ENCODE assay signal across 8 cellular contexts in genomic region chr7:69597278-69598076, GRCh38. TPM values are rescaled to one million over a fixed set of nuclear protein-coding genes. Genes with fewer than 3 reads are reported as not detected.
DNase-seq lines count a peak whose midpoint lies in the region; ATAC-seq and FAIRE-seq lines count a peak whose summit lies in the region.

No MANE protein-coding gene starts in this region.

- peaks cover 26% of the 10 kb centered on the region for H3K27me3 ChIP-seq in thymus (ENCODE audit: control insufficient read depth, insufficient read depth)

- under 1% methylated on average over 78 of the region's 78 CpGs for WGBS in thymus

- H3K4me1 ChIP-seq in thymus (ENCODE audit: control insufficient read depth, insufficient read depth, low read length): peaks cover 15% of the 10 kb centered on the region

- peak; percentile 21 for ATAC-seq in GM21717 (IDR thresholded peaks at IDR 0.05; ENCODE audit: unreplicated experiment)

- H3K4me3 ChIP-seq in thymus (ENCODE audit: low read length): peak overlapping the region; percentile 79

- DNase-seq in GDM1 (lab: John Stamatoyannopoulos, UW): peak; percentile 85
- peak; percentile 20 for DNase-seq in M059J (ENCODE audit: low read depth)
- DNase-seq in caudate nucleus (lab: John Stamatoyannopoulos, UW): peak in 24 of 61 donors; percentile 25 to 84 (median 54)
- DNase-seq in medulla oblongata (ENCODE audit: extremely low spot score): peak; percentile 45
- no peak for DNase-seq in HTR-8/SVneo (ENCODE audit: insufficient read length, low spot score)
- no peak for DNase-seq in CD1c-positive myeloid dendritic cell (ENCODE audit: extremely low spot score)

- peak overlapping the region; percentile 88 for H3K27ac ChIP-seq in caudate nucleus (ENCODE audit: low read depth, low read length)
- peak overlapping the region; percentile 68 for H3K27ac ChIP-seq in thymus (ENCODE audit: low read depth)

- no peaks in the 10 kb centered on the region for H3K9me3 ChIP-seq in thymus (ENCODE audit: control insufficient read depth)

- H3K36me3 ChIP-seq in thymus (ENCODE audit: control insufficient read depth, insufficient read depth): no peaks in the 10 kb centered on the region

- FAIRE-seq in HTR-8/SVneo (lab: Jason Lieb, UNC): no peak

RNA-seq across cellular contexts. Expression of gene AUTS2, which starts 0.8 kb away (rescaled TPM):
- total RNA-seq in M059J (2014; rRNA removed; shearing (Covaris generic)): 1.9 and 6.9 TPM in 2 replicates
- 17.1 TPM for polyA plus RNA-seq in thymus

Comparison
In these comparisons a context has a peak if more than half of its experiments do, and no peak if none do; other contexts are left out.
1. DNase-seq: peak in GDM1 (single experiment), M059J (single experiment) and medulla oblongata (single experiment); none in HTR-8/SVneo (single experiment) and CD1c-positive myeloid dendritic cell (single experiment).